Comparison of ENCODE assay signal across 8 cellular contexts in genomic region chr19:38831142-38831605, GRCh38. TPM values are rescaled to one million over a fixed set of nuclear protein-coding genes. Genes with fewer than 3 reads are reported as not detected.
DNase-seq lines count a peak whose midpoint lies in the region; ATAC-seq, FAIRE-seq and TF ChIP-seq lines count a peak whose summit lies in the region.

No MANE protein-coding gene starts in this region.

- no peaks in the 10 kb centered on the region for H3K9me3 ChIP-seq in mononuclear cell (ENCODE audit: low read depth, low read length)
- H3K9me3 ChIP-seq in transverse colon, result no peaks in the 10 kb centered on the region

- DNase-seq in SIG-M5 treated with dmso at 0.1 percent for 504 hours (lab: John Stamatoyannopoulos, UW; ENCODE audit: unreplicated experiment), result peak; percentile 76
- DNase-seq in SIG-M5 (lab: John Stamatoyannopoulos, UW), result no peak
- DNase-seq in HTR-8/SVneo (ENCODE audit: insufficient read length, low spot score), result peak; percentile 54
- peak; percentile 50 for DNase-seq in T1000 (lab: John Stamatoyannopoulos, UW)
- peak; percentile 55 for DNase-seq in epithelial cell of prostate (ENCODE audit: low read depth, low spot score)
- peak; percentile 84 for DNase-seq in transverse colon

- H3K4me3 ChIP-seq in mononuclear cell (ENCODE audit: low read length), result peak overlapping the region; percentile 55
- H3K4me3 ChIP-seq in transverse colon, result peak overlapping the region; percentile 56 to 78 (median 69)

- H3K27ac ChIP-seq in epithelial cell of prostate, result peak overlapping the region; percentile 79
- H3K27ac ChIP-seq in transverse colon, result peak overlapping the region; percentile 95 to 99 (median 96)

- TF ChIP-seq POLR2A in transverse colon (IDR thresholded peaks at IDR 0.05), result no peak

- intact Hi-C loops in transverse colon (cut with DNase I; ENCODE audit: low total_unique reads), result loop anchor here (1.0 to 10.0 kb wide), 2 partner anchors 21 to 176 kb away; no protein-coding TSS in a partner anchor

- peaks cover 0 to 13% (median 7%) of the 10 kb centered on the region in 4 donors for H3K36me3 ChIP-seq in transverse colon

- no peak for TF ChIP-seq EP300 in transverse colon (IDR thresholded peaks at IDR 0.05; ENCODE audit: low read depth)

- ATAC-seq in GM21576 (IDR thresholded peaks at IDR 0.05; ENCODE audit: unreplicated experiment), result peak; percentile 42

- no peak for TF ChIP-seq CTCF in transverse colon (IDR thresholded peaks at IDR 0.05)

- H3K27me3 ChIP-seq in mononuclear cell (ENCODE audit: insufficient read depth, low read length), result no peaks in the 10 kb centered on the region
- no peaks in the 10 kb centered on the region for H3K27me3 ChIP-seq in transverse colon

- peaks cover 30% of the 10 kb centered on the region for H3K4me1 ChIP-seq in mononuclear cell (ENCODE audit: insufficient read depth, low read length)
- H3K4me1 ChIP-seq in transverse colon, result peaks cover 27 to 61% (median 32%) of the 10 kb centered on the region in 4 donors

- no peak for FAIRE-seq in HTR-8/SVneo (lab: Jason Lieb, UNC)

- in situ Hi-C loops in transverse colon (cut with MboI; ENCODE audit: low pct_ligation_motif_present in 1 of 4, low pct_unique_long_range_greater_than_20kb in 1 of 4, low sequenced_read_pairs in 3 of 4), result no loop called here

- 1% methylated on average over 16 of the region's 16 CpGs; no CpG with 5 or more reads in 1 of the 2 donors for WGBS in transverse colon (ENCODE audit: low coverage in 1 of 2), 2 donors

RNA-seq across cellular contexts. Expression of gene ECH1, which starts 0.4 kb away (rescaled TPM):
- 14.3 TPM for total RNA-seq in mononuclear cell
- 100 to 1,000 TPM; 181 to 313 (median 228) TPM for total RNA-seq in transverse colon

RNA-seq across cellular contexts. Expression of gene LGALS4, which starts 18.4 kb away (rescaled TPM):
- total RNA-seq in mononuclear cell (0.21 TPM), transverse colon (1,000 to 10,000 TPM; 1,815 to 4,845 (median 3,695) TPM)

RNA-seq across cellular contexts. Expression of gene HNRNPL, which starts 18.6 kb away (rescaled TPM):
- total RNA-seq in mononuclear cell, result 304 TPM
- 100 to 1,000 TPM; 139 to 200 (median 174) TPM for total RNA-seq in transverse colon

RNA-seq across cellular contexts. Expression of gene LGALS7B, which starts 42.2 kb away (rescaled TPM):
- total RNA-seq in mononuclear cell, result not detected
- total RNA-seq in transverse colon, result not detected

RNA-seq across cellular contexts. Expression of gene RINL, which starts 46.9 kb away (rescaled TPM):
- 8.1 TPM for total RNA-seq in mononuclear cell
- total RNA-seq in transverse colon, result 1 to 10 TPM; 1.8 to 7.0 (median 3.6) TPM

Comparison
In these comparisons a context has a peak if more than half of its experiments do, and no peak if none do; other contexts are left out.
1. RNA of gene ECH1, which starts 0.4 kb away (total RNA-seq): 181 to 313 TPM in transverse colon; 14.3 TPM in mononuclear cell (single experiment); every median in the first group is over 10 times any median in the second.
2. RNA of gene LGALS4, which starts 18.4 kb away (total RNA-seq): 1,815 to 4,845 TPM in transverse colon; 0.21 TPM in mononuclear cell (single experiment); every median in the first group is over 1,000 times any median in the second.